26 cellular contexts compared by ENCODE assay signal in the genomic region with DNA sequence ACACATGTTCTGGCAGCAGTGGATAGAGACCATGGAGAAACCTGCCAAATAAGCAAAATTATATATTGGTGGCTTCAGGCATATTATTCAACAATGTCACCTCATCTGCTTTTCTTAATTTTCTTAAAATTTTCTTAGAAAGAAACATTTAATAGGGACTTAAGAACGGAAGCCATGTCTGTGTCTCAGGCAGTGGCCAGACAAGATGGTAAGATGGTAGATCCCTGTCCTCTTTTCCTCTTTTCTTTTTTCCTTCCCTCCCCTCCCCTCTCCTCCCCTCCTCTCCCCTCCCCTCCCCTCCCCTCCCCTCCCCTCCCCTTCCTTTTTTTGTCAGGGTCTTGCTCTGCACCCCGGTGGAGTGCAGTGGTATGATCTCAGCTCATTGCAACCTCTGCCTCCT.
"Had no signal": no experiment of that assay in that cellular context is flagged by ENCODE, and none has a peak within 500 bp of the region (broad histone marks: within the 10 kb centered on the region; RNA-seq: fewer than 3 reads in every experiment).

No MANE protein-coding gene starts in this region.

- ATAC-seq: lower lobe of right lung; naive thymus-derived CD8-positive, alpha-beta T cell; pancreas; sciatic nerve; stimulated activated effector memory CD8-positive, alpha-beta T cell treated with anti-CD3 and anti-CD28 coated beads, Interleukin-12 subunit alpha, Interleukin-12 subunit beta, amount 100 ng/mL, for 72 hours had no signal

- H3K9me3 ChIP-seq: lower lobe of right lung, pancreas, prostate gland, tibial nerve, uterus had no signal

- H3K27me3 ChIP-seq: pancreas, tibial nerve had no signal

- H3K4me1 Mint-ChIP-seq: immature natural killer cell; naive thymus-derived CD8-positive, alpha-beta T cell; nephron; neural crest cell; stimulated activated effector memory CD8-positive, alpha-beta T cell treated with anti-CD3 and anti-CD28 coated beads, Interleukin-12 subunit alpha, Interleukin-12 subunit beta, amount 100 ng/mL, for 72 hours had no signal

- H3K9me3 Mint-ChIP-seq: immature natural killer cell; naive thymus-derived CD8-positive, alpha-beta T cell; nephron; neural crest cell; stimulated activated effector memory CD8-positive, alpha-beta T cell treated with anti-CD3 and anti-CD28 coated beads, Interleukin-12 subunit alpha, Interleukin-12 subunit beta, amount 100 ng/mL, for 72 hours; stimulated activated naive CD8-positive, alpha-beta T cell treated with anti-CD3 and anti-CD28 coated beads, Interleukin-15, Interleukin-2, amounts not matched to agents 100 ng/mL and 50 ng/mL, for 24 hours; type B pancreatic cell had no signal

- H3K27ac Mint-ChIP-seq: immature natural killer cell; naive thymus-derived CD8-positive, alpha-beta T cell; nephron; stimulated activated effector memory CD8-positive, alpha-beta T cell treated with anti-CD3 and anti-CD28 coated beads, Interleukin-12 subunit alpha, Interleukin-12 subunit beta, amount 100 ng/mL, for 72 hours; stimulated activated naive CD8-positive, alpha-beta T cell treated with anti-CD3 and anti-CD28 coated beads, Interleukin-15, Interleukin-2, amounts not matched to agents 100 ng/mL and 50 ng/mL, for 24 hours; type B pancreatic cell had no signal

- DNase-seq: hypothalamus; immature natural killer cell; kidney; lower lobe of right lung; mammary epithelial cell; mesenchymal stem cell; naive thymus-derived CD8-positive, alpha-beta T cell; nucleus accumbens; pancreas; retina; stimulated activated CD4-positive, alpha-beta T cell treated with anti-CD3 and anti-CD28 coated beads, Interleukin-12 subunit alpha, Interleukin-12 subunit beta, amount 100 ng/mL, for 4 hours; stimulated activated CD4-positive, alpha-beta T cell treated with anti-CD3 and anti-CD28 coated beads, Interleukin-15, amount 100 ng/mL, for 24 hours; stimulated activated CD4-positive, alpha-beta T cell treated with anti-CD3 and anti-CD28 coated beads, Interleukin-2, amount 100 ng/mL, for 24 hours; stimulated activated CD4-positive, alpha-beta T cell treated with anti-CD3 and anti-CD28 coated beads, Interleukin-4, amount 100 ng/mL, for 1 hour; stimulated activated naive CD4-positive, alpha-beta T cell; uterus had no signal

- FAIRE-seq: islet of Langerhans, kidney, pancreas had no signal

- H3K36me3 Mint-ChIP-seq: immature natural killer cell; naive thymus-derived CD8-positive, alpha-beta T cell; stimulated activated effector memory CD8-positive, alpha-beta T cell treated with anti-CD3 and anti-CD28 coated beads, Interleukin-12 subunit alpha, Interleukin-12 subunit beta, amount 100 ng/mL, for 72 hours; type B pancreatic cell had no signal

- H3K36me3 ChIP-seq: lower lobe of right lung, pancreas, prostate gland, tibial nerve, uterus had no signal

- H3K4me3 ChIP-seq: lower lobe of right lung, pancreas, prostate gland, skin epidermis, tibial nerve, uterus had no signal

- H3K27ac ChIP-seq: lower lobe of right lung, pancreas, prostate gland, tibial nerve, uterus had no signal

- H3K4me1 ChIP-seq: lower lobe of right lung, prostate gland, tibial nerve, uterus had no signal

- H3K4me3 Mint-ChIP-seq: immature natural killer cell; naive thymus-derived CD8-positive, alpha-beta T cell; nephron; neural crest cell; stimulated activated effector memory CD8-positive, alpha-beta T cell treated with anti-CD3 and anti-CD28 coated beads, Interleukin-12 subunit alpha, Interleukin-12 subunit beta, amount 100 ng/mL, for 72 hours; stimulated activated naive CD8-positive, alpha-beta T cell treated with anti-CD3 and anti-CD28 coated beads, Interleukin-15, Interleukin-2, amounts not matched to agents 100 ng/mL and 50 ng/mL, for 24 hours; type B pancreatic cell had no signal
